In genomic region chr21:44301093-44301492, GRCh38 we compare ENCODE assay signal across 8 cellular contexts. TPM values are rescaled to one million over a fixed set of nuclear protein-coding genes. Genes with fewer than 3 reads are reported as not detected.
DNase-seq lines count a peak whose midpoint lies in the region; ATAC-seq and TF ChIP-seq lines count a peak whose summit lies in the region.

No MANE protein-coding gene starts in this region.

- H3K27me3 Mint-ChIP-seq in activated CD4-positive, alpha-beta memory T cell treated with anti-CD3 and anti-CD28 coated beads, Interleukin-2, amount 10 ng/mL, durations not matched to agents 7 days and 5 days = no peaks in the 10 kb centered on the region

- H3K4me1 Mint-ChIP-seq in activated CD4-positive, alpha-beta memory T cell treated with anti-CD3 and anti-CD28 coated beads, Interleukin-2, amount 10 ng/mL, durations not matched to agents 7 days and 5 days = peaks cover 60% of the 10 kb centered on the region

- peak overlapping the region; percentile 47 for H3K4me3 ChIP-seq in HAP-1
- H3K4me3 ChIP-seq in hepatocyte = peak overlapping the region; percentile 94
- H3K4me3 ChIP-seq in skin epidermis = peak overlapping the region; percentile 76 to 93 (median 90)

- H3K27ac ChIP-seq in hepatocyte (peak overlapping the region; percentile 96), skin epidermis (peak overlapping the region in 17 of 21 experiments; percentile 81 to 98 (median 94))

- POLR2A ChIA-PET in activated CD4-positive, alpha-beta memory T cell treated with anti-CD3 and anti-CD28 coated beads, Interleukin-2, amount 10 ng/mL, durations not matched to agents 7 days and 5 days (lab: Charles Lee) = interaction anchor here (0.7 to 0.9 kb wide), 2 partner anchors 14 to 38 kb away, joined by 3 read pairs; no protein-coding TSS in a partner anchor

- no peak overlapping the region for H2AFZ ChIP-seq in hepatocyte

- peaks cover 18% of the 10 kb centered on the region for H4K20me1 ChIP-seq in hepatocyte (ENCODE audit: insufficient read depth, poor library complexity, severe bottlenecking)

- DNase-seq in HAP-1 (ENCODE audit: low spot score in 2 of 2) (no peak), hepatocyte (ENCODE audit: low spot score) (no peak), hypothalamus (lab: John Stamatoyannopoulos, UW) (no peak), COLO829 (ENCODE audit: low spot score) (no peak)
- no peak for DNase-seq in activated CD4-positive, alpha-beta memory T cell treated with anti-CD3 and anti-CD28 coated beads, Interleukin-2, amount 10 ng/mL, durations not matched to agents 7 days and 5 days

- no peaks in the 10 kb centered on the region for H3K9me2 ChIP-seq in hepatocyte (replicated peaks; ENCODE audit: insufficient read depth)

- H3K27me3 ChIP-seq in HAP-1 (ENCODE audit: low read depth) (no peaks in the 10 kb centered on the region), hepatocyte (no peaks in the 10 kb centered on the region)

- H3K36me3 Mint-ChIP-seq in activated CD4-positive, alpha-beta memory T cell treated with anti-CD3 and anti-CD28 coated beads, Interleukin-2, amount 10 ng/mL, durations not matched to agents 7 days and 5 days (ENCODE audit: low read depth) = peaks cover 16% of the 10 kb centered on the region

- TF ChIP-seq CTCF in hepatocyte (IDR thresholded peaks at IDR 0.05; ENCODE audit: poor library complexity) = no peak

- H3K4me1 ChIP-seq in HAP-1 (peaks cover 6% of the 10 kb centered on the region), hepatocyte (ENCODE audit: insufficient read depth) (peaks cover 45% of the 10 kb centered on the region)

- in situ Hi-C loops in HAP-1 (cut with MboI; ENCODE audit: low sequenced_read_pairs) = no loop called here

- H3K9me3 ChIP-seq in HAP-1 = no peaks in the 10 kb centered on the region
- H3K9me3 ChIP-seq in hepatocyte (ENCODE audit: low read depth) = no peaks in the 10 kb centered on the region

- H3K79me2 ChIP-seq in hepatocyte = peaks cover 47% of the 10 kb centered on the region

- CTCF ChIA-PET in activated CD4-positive, alpha-beta memory T cell treated with anti-CD3 and anti-CD28 coated beads, Interleukin-2, amount 10 ng/mL, durations not matched to agents 7 days and 5 days (lab: Charles Lee) = interaction anchor here (0.6 kb wide), 1 partner anchor 435 kb away, joined by 3 read pairs; no protein-coding TSS in a partner anchor

- 78% methylated on average over 12 of the region's 12 CpGs for WGBS in hepatocyte (ENCODE audit: low lambda C conversion rate, missing lambda C conversion rate)

- peak overlapping the region; percentile 82 for H3K4me3 Mint-ChIP-seq in activated CD4-positive, alpha-beta memory T cell treated with anti-CD3 and anti-CD28 coated beads, Interleukin-2, amount 10 ng/mL, durations not matched to agents 7 days and 5 days

- no peaks in the 10 kb centered on the region for H3K9me3 Mint-ChIP-seq in activated CD4-positive, alpha-beta memory T cell treated with anti-CD3 and anti-CD28 coated beads, Interleukin-2, amount 10 ng/mL, durations not matched to agents 7 days and 5 days

- no peaks in the 10 kb centered on the region for H3K36me3 ChIP-seq in HAP-1 (replicated peaks)
- no peaks in the 10 kb centered on the region for H3K36me3 ChIP-seq in hepatocyte (replicated peaks; ENCODE audit: insufficient read depth, low read depth)

- peak overlapping the region; percentile 76 for H3K27ac Mint-ChIP-seq in activated CD4-positive, alpha-beta memory T cell treated with anti-CD3 and anti-CD28 coated beads, Interleukin-2, amount 10 ng/mL, durations not matched to agents 7 days and 5 days

- H3K4me2 ChIP-seq in hepatocyte = peak overlapping the region; percentile 97

- no peak for ATAC-seq in GM19467 (IDR thresholded peaks at IDR 0.05; ENCODE audit: unreplicated experiment)
- no peak for ATAC-seq in GM18520 (IDR thresholded peaks at IDR 0.05; ENCODE audit: unreplicated experiment)

RNA-seq across cellular contexts. Expression of gene PFKL, which starts 1.2 kb away (rescaled TPM):
- 100 to 1,000 TPM; 218 to 221 TPM for total RNA-seq in activated CD4-positive, alpha-beta memory T cell treated with anti-CD3 and anti-CD28 coated beads, Interleukin-2, amount 10 ng/mL, durations not matched to agents 7 days and 5 days
- 115 and 140 TPM in 2 replicates for total RNA-seq in hepatocyte
- polyA plus RNA-seq in hepatocyte = 191 and 205 TPM in 2 replicates

RNA-seq across cellular contexts. Expression of gene AIRE, which starts 15.4 kb away (rescaled TPM):
- under 1 TPM; 0.48 to 0.58 TPM for total RNA-seq in activated CD4-positive, alpha-beta memory T cell treated with anti-CD3 and anti-CD28 coated beads, Interleukin-2, amount 10 ng/mL, durations not matched to agents 7 days and 5 days
- total RNA-seq in hepatocyte = 1.00 and 1.3 TPM in 2 replicates
- 0.32 and 0.42 TPM in 2 replicates for polyA plus RNA-seq in hepatocyte

RNA-seq across cellular contexts. Expression of gene CFAP410, which starts 38.1 kb away (rescaled TPM):
- total RNA-seq in activated CD4-positive, alpha-beta memory T cell treated with anti-CD3 and anti-CD28 coated beads, Interleukin-2, amount 10 ng/mL, durations not matched to agents 7 days and 5 days = 10 to 100 TPM; 14.2 to 15.5 TPM
- total RNA-seq in hepatocyte = 17.1 and 20.3 TPM in 2 replicates
- 33.6 and 40.4 TPM in 2 replicates for polyA plus RNA-seq in hepatocyte

RNA-seq across cellular contexts. Expression of gene DNMT3L, which starts 39.4 kb away (rescaled TPM):
- total RNA-seq in activated CD4-positive, alpha-beta memory T cell treated with anti-CD3 and anti-CD28 coated beads, Interleukin-2, amount 10 ng/mL, durations not matched to agents 7 days and 5 days = not detected
- not detected in 2 replicates for total RNA-seq in hepatocyte
- 0.33 TPM in 1 of 2 replicates, not detected in the other for polyA plus RNA-seq in hepatocyte

RNA-seq across cellular contexts. Expression of gene TRPM2, which starts 52.3 kb away (rescaled TPM):
- 10 to 100 TPM; 13.7 to 14.8 TPM for total RNA-seq in activated CD4-positive, alpha-beta memory T cell treated with anti-CD3 and anti-CD28 coated beads, Interleukin-2, amount 10 ng/mL, durations not matched to agents 7 days and 5 days
- 0.24 and 0.50 TPM in 2 replicates for total RNA-seq in hepatocyte
- polyA plus RNA-seq in hepatocyte = 0.25 TPM in 1 of 2 replicates, not detected in the other
